ENCODE assay signal across 21 cellular contexts in the genomic region with DNA sequence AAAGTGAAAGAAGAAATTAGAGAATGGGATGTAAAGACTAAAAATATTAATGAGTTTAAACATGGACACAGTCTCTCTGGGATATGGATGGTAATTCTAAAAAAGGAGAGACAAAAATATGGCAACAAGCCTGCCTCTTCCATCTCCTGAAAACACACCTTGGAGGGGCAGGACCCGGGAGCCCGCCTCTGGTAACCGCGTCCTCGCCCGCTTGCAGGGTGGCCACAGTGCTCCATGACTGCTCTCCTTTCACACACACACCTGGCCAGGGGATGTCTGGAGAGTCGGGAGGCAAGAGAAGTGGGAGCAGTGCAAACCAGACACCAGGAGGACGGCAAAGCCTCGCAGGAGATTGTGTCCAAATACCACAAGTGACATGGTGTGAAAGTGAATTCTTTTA.
DNase-seq lines count a peak whose midpoint lies in the region; ATAC-seq and TF ChIP-seq lines count a peak whose summit lies in the region.
"Had no signal": no experiment of that assay in that cellular context is flagged by ENCODE, and none has a peak within 500 bp of the region (broad histone marks: within the 10 kb centered on the region; RNA-seq: fewer than 3 reads in every experiment).

No MANE protein-coding gene starts in this region.

- peaks cover 82% of the 10 kb centered on the region for H3K36me3 ChIP-seq in OCI-LY1 (ENCODE audit: insufficient read depth, low read length)
- H3K36me3 ChIP-seq in osteoblast (ENCODE audit: insufficient read depth, low read length), result peaks cover 4% of the 10 kb centered on the region

- peak overlapping the region; percentile 89 for H3K27ac ChIP-seq in OCI-LY1 (ENCODE audit: low read depth, low read length, poor library complexity, severe bottlenecking)
- no peak overlapping the region for H3K27ac ChIP-seq in osteoblast (ENCODE audit: low read depth, low read length)
- H3K27ac ChIP-seq: A549 had no signal

- H4K20me1 ChIP-seq in OCI-LY1 (ENCODE audit: insufficient read depth, low read length) (no peaks in the 10 kb centered on the region), osteoblast (ENCODE audit: insufficient read depth, low read length) (no peaks in the 10 kb centered on the region)

- H3K9me3 ChIP-seq in OCI-LY1 (ENCODE audit: low read length), result no peaks in the 10 kb centered on the region
- no peaks in the 10 kb centered on the region for H3K9me3 ChIP-seq in osteoblast (ENCODE audit: low read depth, low read length)
- H3K9me3 ChIP-seq: A549 had no signal

- DNase-seq in chondrocyte (ENCODE audit: low spot score), result no peak
- DNase-seq in progenitor cell of endocrine pancreas (ENCODE audit: low spot score, unreplicated experiment), result no peak
- no peak for DNase-seq in stimulated activated naive B cell treated with anti-CD40 and anti-IgM and Interleukin-4, amounts not matched to agents 10 μg/mL and 1 μg/mL and 100 μg/mL, for 72 hours
- no peak for DNase-seq in NCI-H187 treated with DMSO at 0.1 percent for 48 hours (lab: John Stamatoyannopoulos, UW)
- no peak for DNase-seq in activated naive CD4-positive, alpha-beta T cell treated with anti-CD3 and anti-CD28 coated beads, Interleukin-2, amount 50 U/mL, for 16 hours
- no peak for DNase-seq in osteoblast (ENCODE audit: insufficient read length, low spot score, missing footprints)
- DNase-seq: 8988T; ACHN; AML-193; C1 segment of cervical spinal cord; Calu3; CD4-positive, alpha-beta memory T cell; COR-L47; DMS53; DMS79 treated with DMSO at 0.1 percent for 48 hours; GF-D8; H9 had no signal

- H3K36me3 Mint-ChIP-seq in chondrocyte (ENCODE audit: low read depth) (peaks cover 20% of the 10 kb centered on the region), progenitor cell of endocrine pancreas (ENCODE audit: insufficient read depth) (peaks cover 14% of the 10 kb centered on the region)
- H3K36me3 Mint-ChIP-seq in stimulated activated naive B cell treated with anti-CD40 and anti-IgM and Interleukin-4, amounts not matched to agents 10 μg/mL and 1 μg/mL and 100 μg/mL, for 72 hours, result peaks cover 0 to 7% of the 10 kb centered on the region in 2 donors

- H3K9me2 ChIP-seq in OCI-LY1 (ENCODE audit: low read depth, low read length), result no peaks in the 10 kb centered on the region

- H3K27ac Mint-ChIP-seq in chondrocyte (ENCODE audit: unreplicated experiment) (peak overlapping the region; percentile 18), progenitor cell of endocrine pancreas (peak overlapping the region; percentile 63)
- H3K27ac Mint-ChIP-seq in stimulated activated naive B cell treated with anti-CD40 and anti-IgM and Interleukin-4, amounts not matched to agents 10 μg/mL and 1 μg/mL and 100 μg/mL, for 72 hours, result peak overlapping the region; percentile 79
- H3K27ac Mint-ChIP-seq: GM23338 had no signal

- peaks cover 3% of the 10 kb centered on the region; the same call in 1 of the 2 replicates for H3K79me2 ChIP-seq in OCI-LY1 (ENCODE audit: insufficient read depth, low read length)
- H3K79me2 ChIP-seq in osteoblast (ENCODE audit: insufficient read depth, low read length), result no peaks in the 10 kb centered on the region

- ATAC-seq in stimulated activated naive B cell treated with anti-CD40 and anti-IgM and Interleukin-4, amounts not matched to agents 10 μg/mL and 1 μg/mL and 100 μg/mL, for 72 hours (replicated peaks), result no peak
- ATAC-seq: A549, GM23338, HCT116 had no signal

- H3K4me1 Mint-ChIP-seq in chondrocyte (ENCODE audit: low read depth) (peaks cover 20% of the 10 kb centered on the region), progenitor cell of endocrine pancreas (ENCODE audit: low read depth) (peaks cover 3% of the 10 kb centered on the region)
- peaks cover 33 to 38% of the 10 kb centered on the region in 2 donors for H3K4me1 Mint-ChIP-seq in stimulated activated naive B cell treated with anti-CD40 and anti-IgM and Interleukin-4, amounts not matched to agents 10 μg/mL and 1 μg/mL and 100 μg/mL, for 72 hours

- H3K9ac ChIP-seq in OCI-LY1 (ENCODE audit: low read length), result no peak overlapping the region; the same call in 1 of the 2 replicates

- H3K4me2 ChIP-seq in OCI-LY1 (ENCODE audit: low read length) (no peak overlapping the region; the same call in 1 of the 2 replicates), osteoblast (ENCODE audit: insufficient read depth, low read length) (no peak overlapping the region)
- H3K4me2 ChIP-seq: A549, GM23338 had no signal

- H3K27me3 ChIP-seq in OCI-LY1 (ENCODE audit: insufficient read depth, low read length) (no peaks in the 10 kb centered on the region), osteoblast (ENCODE audit: insufficient read depth, low read length) (no peaks in the 10 kb centered on the region)

- H3K4me3 Mint-ChIP-seq in chondrocyte (ENCODE audit: unreplicated experiment) (no peak overlapping the region), progenitor cell of endocrine pancreas (ENCODE audit: low read depth) (no peak overlapping the region)
- no peak overlapping the region for H3K4me3 Mint-ChIP-seq in stimulated activated naive B cell treated with anti-CD40 and anti-IgM and Interleukin-4, amounts not matched to agents 10 μg/mL and 1 μg/mL and 100 μg/mL, for 72 hours
- H3K4me3 Mint-ChIP-seq: CD4-positive, alpha-beta memory T cell; GM23338; H9 had no signal

- no peaks in the 10 kb centered on the region for H3K9me3 Mint-ChIP-seq in chondrocyte (ENCODE audit: low read depth)
- no peaks in the 10 kb centered on the region for H3K9me3 Mint-ChIP-seq in progenitor cell of endocrine pancreas (ENCODE audit: low read depth)
- peaks cover 0 to 3% of the 10 kb centered on the region in 2 donors for H3K9me3 Mint-ChIP-seq in stimulated activated naive B cell treated with anti-CD40 and anti-IgM and Interleukin-4, amounts not matched to agents 10 μg/mL and 1 μg/mL and 100 μg/mL, for 72 hours
- H3K9me3 Mint-ChIP-seq: GM23338 had no signal

- H3K27me3 Mint-ChIP-seq in chondrocyte (ENCODE audit: low read depth) (no peaks in the 10 kb centered on the region), progenitor cell of endocrine pancreas (no peaks in the 10 kb centered on the region)
- H3K27me3 Mint-ChIP-seq in stimulated activated naive B cell treated with anti-CD40 and anti-IgM and Interleukin-4, amounts not matched to agents 10 μg/mL and 1 μg/mL and 100 μg/mL, for 72 hours, result no peaks in the 10 kb centered on the region
- H3K27me3 Mint-ChIP-seq: CD4-positive, alpha-beta memory T cell had no signal

- H3K4me3 ChIP-seq in OCI-LY1 (ENCODE audit: low read depth, low read length, poor library complexity, severe bottlenecking) (no peak overlapping the region), osteoblast (ENCODE audit: insufficient read depth, low read length) (no peak overlapping the region)
- H3K4me3 ChIP-seq: A549, GM23338 had no signal

- no peak overlapping the region for H2AFZ ChIP-seq in OCI-LY1 (ENCODE audit: low read length)
- H2AFZ ChIP-seq in osteoblast (ENCODE audit: low read length), result no peak overlapping the region
- H2AFZ ChIP-seq: GM23338 had no signal

- peaks cover 60% of the 10 kb centered on the region for H3K4me1 ChIP-seq in OCI-LY1 (ENCODE audit: insufficient read depth, low read length, severe bottlenecking)
- peaks cover 10% of the 10 kb centered on the region for H3K4me1 ChIP-seq in osteoblast (ENCODE audit: insufficient read depth, low read length)

- H3F3A ChIP-seq in OCI-LY1 (ENCODE audit: insufficient read depth, low read length), result no peaks in the 10 kb centered on the region

- TF ChIP-seq CTCF in OCI-LY1 (IDR thresholded peaks at IDR 0.05; ENCODE audit: low read length) (no peak), chondrocyte (IDR thresholded peaks at IDR 0.05) (no peak), progenitor cell of endocrine pancreas (IDR thresholded peaks at IDR 0.05; ENCODE audit: unreplicated experiment) (no peak), osteoblast (IDR thresholded peaks at IDR 0.05; ENCODE audit: extremely low read depth, low read depth, low read length) (no peak)

Comparison
In these comparisons a context has a peak if more than half of its experiments do, and no peak if none do; other contexts are left out.
1. H3K27ac Mint-ChIP-seq: peak in every context shown above with its lines; median percentile 79 in stimulated activated naive B cell treated with anti-CD40 and anti-IgM and Interleukin-4, amounts not matched to agents 10 μg/mL and 1 μg/mL and 100 μg/mL, for 72 hours; 63 in progenitor cell of endocrine pancreas; 18 in chondrocyte.